ENCODE assay signal across 18 cellular contexts in genomic region chr22:23883658-23884057, GRCh38. TPM values are rescaled to one million over a fixed set of nuclear protein-coding genes. Genes with fewer than 3 reads are reported as not detected.
DNase-seq lines count a peak whose midpoint lies in the region; ATAC-seq, FAIRE-seq and TF ChIP-seq lines count a peak whose summit lies in the region.
"Had no signal": no experiment of that assay in that cellular context is flagged by ENCODE, and none has a peak within 500 bp of the region (broad histone marks: within the 10 kb centered on the region; RNA-seq: fewer than 3 reads in every experiment).

No MANE protein-coding gene starts in this region.

- ATAC-seq in upper lobe of right lung: peak; percentile 12
- no peak for ATAC-seq in left cardiac atrium
- ATAC-seq in stimulated activated naive CD8-positive, alpha-beta T cell treated with anti-CD3 and anti-CD28 coated beads, Interleukin-15, Interleukin-2, amounts not matched to agents 100 U/mL and 50 U/mL, for 24 hours: no peak
- ATAC-seq: GM23338, HCT116 had no signal

- H3K9me3 ChIP-seq in kidney (ENCODE audit: control insufficient read depth in 1 of 2, low read length in 2 of 2) (no peaks in the 10 kb centered on the region), osteoblast (ENCODE audit: low read depth, low read length) (no peaks in the 10 kb centered on the region), upper lobe of right lung (no peaks in the 10 kb centered on the region)

- H3K27ac ChIP-seq in kidney (ENCODE audit: low read depth in 2 of 2, low read length in 2 of 2) (no peak overlapping the region), osteoblast (ENCODE audit: low read depth, low read length) (no peak overlapping the region), upper lobe of right lung (no peak overlapping the region)

- no peak overlapping the region for H3K4me2 ChIP-seq in osteoblast (ENCODE audit: insufficient read depth, low read length)
- H3K4me2 ChIP-seq: GM23338 had no signal

- no peaks in the 10 kb centered on the region for H3K4me1 ChIP-seq in kidney (ENCODE audit: control insufficient read depth in 1 of 2, insufficient read depth in 1 of 2, low read depth in 1 of 2, low read length in 2 of 2)
- peaks cover 9% of the 10 kb centered on the region for H3K4me1 ChIP-seq in osteoblast (ENCODE audit: insufficient read depth, low read length)
- no peaks in the 10 kb centered on the region for H3K4me1 ChIP-seq in upper lobe of right lung

- no peak overlapping the region for H3K9ac ChIP-seq in kidney (ENCODE audit: low read length in 2 of 2)

- H3K4me3 ChIP-seq in kidney (ENCODE audit: low read length in 2 of 2): no peak overlapping the region
- no peak overlapping the region for H3K4me3 ChIP-seq in osteoblast (ENCODE audit: insufficient read depth, low read length)
- H3K4me3 ChIP-seq in upper lobe of right lung: no peak overlapping the region
- H3K4me3 ChIP-seq: GM23338 had no signal

- intact Hi-C loops in kidney (cut with DNase I): no loop called here
- intact Hi-C loops in upper lobe of right lung (cut with DNase I): no loop called here
- intact Hi-C loops in left cardiac atrium (cut with DNase I): no loop called here

- DNase-seq in kidney (peak; percentile 62), osteoblast (ENCODE audit: insufficient read length, low spot score, missing footprints) (peak; percentile 41), upper lobe of right lung (no peak), left cardiac atrium (no peak), activated gamma-delta T cell (lab: John Stamatoyannopoulos, UW) (no peak)
- no peak for DNase-seq in stimulated activated naive CD8-positive, alpha-beta T cell treated with anti-CD3 and anti-CD28 coated beads, Interleukin-15, Interleukin-2, amounts not matched to agents 100 U/mL and 50 U/mL, for 24 hours
- DNase-seq: Calu3; CD4-positive, alpha-beta memory T cell; COR-L47; DMS53; DMS79 treated with DMSO at 0.1 percent for 48 hours; GF-D8; H9 had no signal

- FAIRE-seq in kidney (lab: Jason Lieb, UNC): no peak
- FAIRE-seq: GM12891, GM18507 had no signal

- H3K27me3 ChIP-seq in osteoblast (ENCODE audit: insufficient read depth, low read length) (no peaks in the 10 kb centered on the region), upper lobe of right lung (no peaks in the 10 kb centered on the region)

- no peaks in the 10 kb centered on the region for H3K79me2 ChIP-seq in osteoblast (ENCODE audit: insufficient read depth, low read length)

- no peak overlapping the region for H2AFZ ChIP-seq in osteoblast (ENCODE audit: low read length)
- H2AFZ ChIP-seq: GM23338 had no signal

- H3K36me3 ChIP-seq in kidney (ENCODE audit: control insufficient read depth in 1 of 2, insufficient read depth in 2 of 2, low read length in 2 of 2) (peaks cover 12 to 27% of the 10 kb centered on the region in 2 donors), osteoblast (ENCODE audit: insufficient read depth, low read length) (no peaks in the 10 kb centered on the region), upper lobe of right lung (no peaks in the 10 kb centered on the region)

- TF ChIP-seq CTCF in kidney (IDR thresholded peaks at IDR 0.05; ENCODE audit: borderline replicate concordance, extremely low read depth, insufficient read depth) (no peak), osteoblast (IDR thresholded peaks at IDR 0.05; ENCODE audit: extremely low read depth, low read depth, low read length) (no peak), upper lobe of right lung (IDR thresholded peaks at IDR 0.05) (no peak)

- H4K20me1 ChIP-seq in osteoblast (ENCODE audit: insufficient read depth, low read length): no peaks in the 10 kb centered on the region

RNA-seq across cellular contexts. Expression of gene MIF, which starts 10.5 kb away (rescaled TPM):
- total RNA-seq in kidney (505 TPM), osteoblast (123 and 131 TPM in 2 replicates), upper lobe of right lung (236 TPM), left cardiac atrium (100 to 1,000 TPM; 292 to 347 TPM)
- polyA plus RNA-seq in kidney (ENCODE audit: insufficient read depth, low read depth, low replicate concordance): 1,211 TPM
- total RNA-seq: G401 had no signal

RNA-seq across cellular contexts. Expression of gene SLC2A11, which starts 26.0 kb away (rescaled TPM):
- 28.9 TPM for total RNA-seq in kidney
- 23.7 TPM for polyA plus RNA-seq in kidney (ENCODE audit: insufficient read depth, low read depth, low replicate concordance)
- total RNA-seq in osteoblast: 14.1 and 20.9 TPM in 2 replicates
- 13.2 TPM for total RNA-seq in upper lobe of right lung
- total RNA-seq in left cardiac atrium: 10 to 100 TPM; 15.0 TPM
- total RNA-seq: G401 had no signal

RNA-seq across cellular contexts. Expression of gene DERL3, which starts 44.9 kb away (rescaled TPM):
- 24.7 TPM for total RNA-seq in kidney
- polyA plus RNA-seq in kidney (ENCODE audit: insufficient read depth, low read depth, low replicate concordance): 3.1 TPM
- total RNA-seq in osteoblast: 0.36 and 0.59 TPM in 2 replicates
- 3.8 TPM for total RNA-seq in upper lobe of right lung
- total RNA-seq in left cardiac atrium: 1 to 10 TPM; 5.8 to 6.5 TPM
- total RNA-seq: G401 had no signal

Comparison
In these comparisons a context has a peak if more than half of its experiments do, and no peak if none do; other contexts are left out.
1. DNase-seq: peak in kidney (single experiment) and osteoblast (single experiment); none in upper lobe of right lung (single experiment), left cardiac atrium (single experiment), stimulated activated naive CD8-positive, alpha-beta T cell treated with anti-CD3 and anti-CD28 coated beads, Interleukin-15, Interleukin-2, amounts not matched to agents 100 U/mL and 50 U/mL, for 24 hours (single experiment) and activated gamma-delta T cell (single experiment).